8 cellular contexts compared by ENCODE assay signal in the genomic region with DNA sequence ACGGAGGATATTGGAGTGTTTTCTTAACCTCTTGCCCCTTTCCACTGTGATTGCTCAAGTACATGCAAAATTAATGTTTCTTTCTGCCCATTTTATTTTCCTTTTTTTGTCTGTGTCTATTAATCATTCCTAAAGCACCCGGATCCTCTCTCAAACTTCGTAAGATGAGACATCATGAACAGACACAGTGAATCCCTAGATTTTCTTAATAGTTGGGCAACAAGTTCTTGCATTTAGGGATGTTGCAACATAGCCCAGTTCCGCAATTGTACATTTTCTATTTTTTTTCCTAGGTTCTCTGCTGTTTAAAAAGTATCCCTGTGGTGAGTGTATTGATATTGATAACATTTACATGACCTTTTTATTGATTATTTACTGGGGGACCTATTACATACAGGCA. TPM values are rescaled to one million over a fixed set of nuclear protein-coding genes. Genes with fewer than 3 reads are reported as not detected.
DNase-seq lines count a peak whose midpoint lies in the region; FAIRE-seq and TF ChIP-seq lines count a peak whose summit lies in the region.

No MANE protein-coding gene starts in this region.

- no peak for FAIRE-seq in kidney (lab: Jason Lieb, UNC)

- no peak overlapping the region for H2AFZ ChIP-seq in OCI-LY1 (ENCODE audit: low read length)

- no peaks in the 10 kb centered on the region for H3K9me3 ChIP-seq in OCI-LY1 (ENCODE audit: low read length)
- no peaks in the 10 kb centered on the region for H3K9me3 ChIP-seq in endodermal cell (ENCODE audit: control insufficient read depth, low read length)
- H3K9me3 ChIP-seq in kidney (ENCODE audit: control insufficient read depth in 1 of 2, low read length in 2 of 2): no peaks in the 10 kb centered on the region

- H3K27ac Mint-ChIP-seq in endodermal cell: no peak overlapping the region

- intact Hi-C loops in kidney (cut with DNase I): no loop called here

- H3K9ac ChIP-seq in OCI-LY1 (ENCODE audit: low read length): peak overlapping the region; percentile 94
- no peak overlapping the region for H3K9ac ChIP-seq in endodermal cell (ENCODE audit: extremely low read depth, low read length, poor library complexity, severe bottlenecking)
- no peak overlapping the region for H3K9ac ChIP-seq in kidney (ENCODE audit: low read length in 2 of 2)

- H3F3A ChIP-seq in OCI-LY1 (ENCODE audit: insufficient read depth, low read length): no peaks in the 10 kb centered on the region

- H3K9me3 Mint-ChIP-seq in endodermal cell: peaks cover 6% of the 10 kb centered on the region

- H3K4me1 Mint-ChIP-seq in endodermal cell: peaks cover 10% of the 10 kb centered on the region

- H3K27ac ChIP-seq in OCI-LY1 (ENCODE audit: low read depth, low read length, poor library complexity, severe bottlenecking) (peak overlapping the region; percentile 85), endodermal cell (ENCODE audit: low read depth, low read length) (no peak overlapping the region), kidney (ENCODE audit: low read depth in 2 of 2, low read length in 2 of 2) (no peak overlapping the region)

- no peaks in the 10 kb centered on the region for H4K20me1 ChIP-seq in OCI-LY1 (ENCODE audit: insufficient read depth, low read length)

- peaks cover 21% of the 10 kb centered on the region for H3K79me2 ChIP-seq in OCI-LY1 (ENCODE audit: insufficient read depth, low read length)

- H3K4me3 ChIP-seq in GM12865 (ENCODE audit: low read depth, low read length): peak overlapping the region; percentile 63
- H3K4me3 ChIP-seq in OCI-LY1 (ENCODE audit: low read depth, low read length, poor library complexity, severe bottlenecking): peak overlapping the region; percentile 67
- peak overlapping the region; percentile 74 for H3K4me3 ChIP-seq in endodermal cell (ENCODE audit: low read length)
- H3K4me3 ChIP-seq in kidney (ENCODE audit: low read length in 2 of 2): no peak overlapping the region

- H3K27me3 Mint-ChIP-seq in endodermal cell (ENCODE audit: insufficient read depth): peaks cover 28% of the 10 kb centered on the region

- H3K27me3 ChIP-seq in OCI-LY1 (ENCODE audit: insufficient read depth, low read length) (no peaks in the 10 kb centered on the region), endodermal cell (ENCODE audit: control insufficient read depth, insufficient read depth, low read length, poor library complexity, severe bottlenecking) (peaks cover 26% of the 10 kb centered on the region)

- TF ChIP-seq CTCF in GM12865 (IDR thresholded peaks at IDR 0.05; ENCODE audit: insufficient read depth, low read depth, low read length, missing control alignments): no peak
- no peak for TF ChIP-seq CTCF in OCI-LY1 (IDR thresholded peaks at IDR 0.05; ENCODE audit: low read length)
- no peak for TF ChIP-seq CTCF in endodermal cell (conservative IDR thresholded peaks at IDR 0.05)
- TF ChIP-seq CTCF in kidney (IDR thresholded peaks at IDR 0.05; ENCODE audit: borderline replicate concordance, extremely low read depth, insufficient read depth): no peak

- H3K4me1 ChIP-seq in OCI-LY1 (ENCODE audit: insufficient read depth, low read length, severe bottlenecking) (peaks cover 61% of the 10 kb centered on the region), endodermal cell (ENCODE audit: control insufficient read depth, insufficient read depth, low read length) (no peaks in the 10 kb centered on the region), kidney (ENCODE audit: control insufficient read depth in 1 of 2, insufficient read depth in 1 of 2, low read depth in 1 of 2, low read length in 2 of 2) (peaks cover 14 to 17% of the 10 kb centered on the region in 2 donors)

- peak overlapping the region; percentile 55 for H3K4me3 Mint-ChIP-seq in endodermal cell

- 60 to 93% methylated on average over 1 to 4 of the region's 4 CpGs for WGBS in endodermal cell (ENCODE audit: insufficient coverage in 1 of 2, insufficient read length in 1 of 2), 2 experiments

- H3K4me2 ChIP-seq in OCI-LY1 (ENCODE audit: low read length): peak overlapping the region; percentile 70

- no peak for DNase-seq in GM12865 (ENCODE audit: low read depth)
- no peak for DNase-seq in endodermal cell
- peak; percentile 51 for DNase-seq in renal cortical epithelial cell (ENCODE audit: low read depth)
- DNase-seq in kidney: no peak
- no peak for DNase-seq in RPMI8226
- no peak for DNase-seq in DMS79 treated with DMSO at 0.1 percent for 48 hours (lab: John Stamatoyannopoulos, UW)
- no peak for DNase-seq in central memory CD4-positive, alpha-beta T cell

- no peaks in the 10 kb centered on the region for H3K36me3 Mint-ChIP-seq in endodermal cell (ENCODE audit: low read depth)

- peaks cover 44% of the 10 kb centered on the region for H3K36me3 ChIP-seq in OCI-LY1 (ENCODE audit: insufficient read depth, low read length)
- H3K36me3 ChIP-seq in endodermal cell (ENCODE audit: control insufficient read depth, insufficient read depth, low read length): no peaks in the 10 kb centered on the region
- peaks cover 0 to 6% of the 10 kb centered on the region in 2 donors for H3K36me3 ChIP-seq in kidney (ENCODE audit: control insufficient read depth in 1 of 2, insufficient read depth in 2 of 2, low read length in 2 of 2)

- no peaks in the 10 kb centered on the region for H3K9me2 ChIP-seq in OCI-LY1 (ENCODE audit: low read depth, low read length)

RNA-seq across cellular contexts. Expression of a gene that starts 2.9 kb away (rescaled TPM):
- total RNA-seq in endodermal cell (10 to 100 TPM; 11.4 to 34.2 TPM), renal cortical epithelial cell (29.7 and 39.4 TPM in 2 replicates), kidney (42.2 TPM)
- polyA plus RNA-seq in endodermal cell (2013, experiment 1 of 2): 22.0 TPM
- 16.1 TPM for polyA plus RNA-seq in endodermal cell (2013, experiment 2 of 2)
- polyA plus RNA-seq in kidney (ENCODE audit: insufficient read depth, low read depth, low replicate concordance): 14.2 TPM

RNA-seq across cellular contexts. Expression of a gene that starts 26.4 kb away (rescaled TPM):
- total RNA-seq in endodermal cell (10 to 100 TPM; 16.1 to 16.6 TPM), renal cortical epithelial cell (1.7 and 17.0 TPM in 2 replicates), kidney (21.8 TPM)
- polyA plus RNA-seq in endodermal cell (2013, experiment 1 of 2): 122 TPM
- 107 TPM for polyA plus RNA-seq in endodermal cell (2013, experiment 2 of 2)
- polyA plus RNA-seq in kidney (ENCODE audit: insufficient read depth, low read depth, low replicate concordance): 7.2 TPM

RNA-seq across cellular contexts. Expression of a gene that starts 38.5 kb away (rescaled TPM):
- total RNA-seq in endodermal cell (10 to 100 TPM; 20.0 to 23.1 TPM), renal cortical epithelial cell (0.89 and 9.2 TPM in 2 replicates), kidney (2.2 TPM)
- 12.6 TPM for polyA plus RNA-seq in endodermal cell (2013, experiment 1 of 2)
- polyA plus RNA-seq in endodermal cell (2013, experiment 2 of 2): 14.1 TPM
- polyA plus RNA-seq in kidney (ENCODE audit: insufficient read depth, low read depth, low replicate concordance): 0.17 TPM

RNA-seq across cellular contexts. Expression of a gene that starts 59.4 kb away (rescaled TPM):
- not detected for total RNA-seq in endodermal cell
- not detected for polyA plus RNA-seq in endodermal cell (2013, experiment 1 of 2)
- polyA plus RNA-seq in endodermal cell (2013, experiment 2 of 2): not detected
- not detected in 2 replicates for total RNA-seq in renal cortical epithelial cell
- total RNA-seq in kidney: not detected
- not detected for polyA plus RNA-seq in kidney (ENCODE audit: insufficient read depth, low read depth, low replicate concordance)

Comparison
In these comparisons a context has a peak if more than half of its experiments do, and no peak if none do; other contexts are left out.
1. H3K4me3 ChIP-seq: peak in GM12865 (single experiment), OCI-LY1 (single experiment) and endodermal cell (single experiment); none in kidney (0 of 2).